ENCODE assay signal across 1 cellular context in genomic region chr16:72064361-72064894, GRCh38.
TF ChIP-seq lines count a peak whose summit lies in the region.

No MANE protein-coding gene starts in this region.

TF ChIP-seq in HepG2, 621 proteins besides CTCF, POLR2A, EP300 and RAD21 (continues in another document):
- TF ChIP-seq ZNF777 (CRISPR knock-in tag; IDR thresholded peaks at IDR 0.05) (no peak), HMGXB3 (CRISPR knock-in tag; IDR thresholded peaks at IDR 0.05; ENCODE audit: borderline replicate concordance) (no peak), ONECUT2 (CRISPR knock-in tag; IDR thresholded peaks at IDR 0.05) (no peak), SRSF9 (IDR thresholded peaks at IDR 0.05; ENCODE audit: borderline replicate concordance, insufficient read depth, low read depth, low read length, poor library complexity, severe bottlenecking) (no peak), PRDM10 (CRISPR knock-in tag; IDR thresholded peaks at IDR 0.05; ENCODE audit: low read depth) (no peak), BRCA1 (CRISPR knock-in tag; IDR thresholded peaks at IDR 0.05) (no peak), ZNF878 (CRISPR knock-in tag; IDR thresholded peaks at IDR 0.05) (no peak), ZNF431 (CRISPR knock-in tag; IDR thresholded peaks at IDR 0.05; ENCODE audit: borderline replicate concordance, low read depth) (no peak), ZBTB46 (CRISPR knock-in tag; IDR thresholded peaks at IDR 0.05; ENCODE audit: borderline replicate concordance) (no peak), RBFOX2 (IDR thresholded peaks at IDR 0.05; ENCODE audit: low read depth, low read length) (no peak), GPBP1L1 (CRISPR knock-in tag; IDR thresholded peaks at IDR 0.05) (no peak), ATRX (CRISPR knock-in tag; IDR thresholded peaks at IDR 0.05; ENCODE audit: borderline replicate concordance) (no peak), GMEB2 (CRISPR knock-in tag; IDR thresholded peaks at IDR 0.05; ENCODE audit: low read depth) (no peak), KLF9 (CRISPR knock-in tag; IDR thresholded peaks at IDR 0.05; ENCODE audit: low read depth) (no peak), CCDC6 (CRISPR knock-in tag; IDR thresholded peaks at IDR 0.05) (no peak), ZNF12 (CRISPR knock-in tag; IDR thresholded peaks at IDR 0.05) (no peak), ZNF644 (CRISPR knock-in tag; IDR thresholded peaks at IDR 0.05; ENCODE audit: low read depth) (no peak), TEAD2 (CRISPR knock-in tag; IDR thresholded peaks at IDR 0.05) (no peak), FIP1L1 (IDR thresholded peaks at IDR 0.05; ENCODE audit: borderline replicate concordance, insufficient read depth, low read depth, low read length) (no peak), MAFK (conservative IDR thresholded peaks at IDR 0.05 in 1 of 2, IDR thresholded peaks at IDR 0.05 in 1 of 2; ENCODE audit: low read length in 2 of 2) (no peak), SMAD3 (CRISPR knock-in tag; IDR thresholded peaks at IDR 0.05) (no peak), SOX13 (IDR thresholded peaks at IDR 0.05) (no peak), SOX13 (CRISPR knock-in tag; conservative IDR thresholded peaks at IDR 0.05 in 1 of 2, IDR thresholded peaks at IDR 0.05 in 1 of 2) (0 out of 4 replicates have a peak, but pooled peaks of 1 of the 2 experiments have one; percentile 24), ZMYM2 (CRISPR knock-in tag; IDR thresholded peaks at IDR 0.05) (0 out of 2 replicates have a peak, but pooled peaks have one; percentile 36), ZNF460 (CRISPR knock-in tag; IDR thresholded peaks at IDR 0.05; ENCODE audit: borderline replicate concordance) (no peak), ZNF333 (CRISPR knock-in tag; IDR thresholded peaks at IDR 0.05; ENCODE audit: borderline replicate concordance) (no peak), ZNF580 (CRISPR knock-in tag; IDR thresholded peaks at IDR 0.05; ENCODE audit: borderline replicate concordance, low read depth) (no peak), SNAPC5 (CRISPR knock-in tag; IDR thresholded peaks at IDR 0.05; ENCODE audit: borderline replicate concordance) (peak; percentile 67; the same call in 1 of the 2 replicates), ZNF350 (CRISPR knock-in tag; IDR thresholded peaks at IDR 0.05; ENCODE audit: borderline replicate concordance, low read depth) (no peak), ZSCAN30 (CRISPR knock-in tag; IDR thresholded peaks at IDR 0.05) (no peak), ZBTB7A (CRISPR knock-in tag; IDR thresholded peaks at IDR 0.05) (no peak), THAP7 (CRISPR knock-in tag; IDR thresholded peaks at IDR 0.05) (no peak), NFYC (CRISPR knock-in tag; IDR thresholded peaks at IDR 0.05) (0 out of 2 replicates have a peak, but pooled peaks have one; percentile 10), SAFB2 (CRISPR knock-in tag; IDR thresholded peaks at IDR 0.05; ENCODE audit: borderline replicate concordance, low read depth) (no peak), ZNF326 (CRISPR knock-in tag; IDR thresholded peaks at IDR 0.05; ENCODE audit: borderline replicate concordance) (no peak), ZC3H13 (CRISPR knock-in tag; IDR thresholded peaks at IDR 0.05) (peak; percentile 32; the same call in 1 of the 2 replicates), ZNF609 (CRISPR knock-in tag; IDR thresholded peaks at IDR 0.05; ENCODE audit: borderline replicate concordance) (no peak), MYPOP (CRISPR knock-in tag; IDR thresholded peaks at IDR 0.05) (no peak), ZBTB38 (CRISPR knock-in tag; IDR thresholded peaks at IDR 0.05) (peak; percentile 55), ZNF224 (CRISPR knock-in tag; IDR thresholded peaks at IDR 0.05) (no peak), IRF1 (CRISPR knock-in tag; IDR thresholded peaks at IDR 0.05; ENCODE audit: low read depth) (no peak)
